In the genomic region with DNA sequence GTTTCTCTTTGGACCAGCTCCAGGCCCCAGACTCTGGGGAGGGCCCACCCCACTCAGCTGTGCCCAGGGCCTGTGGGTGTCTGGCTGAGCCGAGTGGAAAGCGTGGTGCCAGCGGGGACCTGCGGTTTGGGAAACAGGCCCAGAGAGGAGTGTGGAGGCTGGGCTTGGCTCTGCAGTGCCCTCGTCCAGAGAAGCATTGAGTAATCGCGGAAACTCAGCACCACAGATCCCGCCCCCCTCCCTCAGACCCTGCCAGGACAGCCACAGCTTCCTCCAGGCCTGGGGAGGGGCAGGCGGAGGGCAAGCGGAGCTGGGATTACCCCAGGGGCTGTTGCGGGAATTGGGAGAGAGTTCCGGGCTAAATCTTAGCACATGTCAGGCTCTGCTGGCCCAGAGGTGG, we compare ENCODE assay signal across 9 cellular contexts. TPM values are rescaled to one million over a fixed set of nuclear protein-coding genes. Genes with fewer than 3 reads are reported as not detected.
DNase-seq lines count a peak whose midpoint lies in the region; ATAC-seq, FAIRE-seq and TF ChIP-seq lines count a peak whose summit lies in the region.
"Had no signal": no experiment of that assay in that cellular context is flagged by ENCODE, and none has a peak within 500 bp of the region (broad histone marks: within the 10 kb centered on the region; RNA-seq: fewer than 3 reads in every experiment).

No MANE protein-coding gene starts in this region.

- H3K27ac ChIP-seq in caudate nucleus (ENCODE audit: low read depth, low read length): peak overlapping the region; percentile 37
- H3K27ac ChIP-seq in HepG2 (ENCODE audit: extremely low read length, insufficient read depth, low read length): peak overlapping the region; percentile 25
- H3K27ac ChIP-seq in suprapubic skin: peak overlapping the region; percentile 87

- CTCF ChIA-PET in HepG2 (lab: Yijun Ruan, JAX; ENCODE audit: low intra/inter-chr PET ratio, low total read pairs): no interaction called here

- H3K27me3 ChIP-seq in Loucy (ENCODE audit: insufficient read depth, low read length, poor library complexity, severe bottlenecking) (no peaks in the 10 kb centered on the region), HepG2 (ENCODE audit: control insufficient read depth in 1 of 2, insufficient read depth in 2 of 2, low read length in 2 of 2) (no peaks in the 10 kb centered on the region), suprapubic skin (no peaks in the 10 kb centered on the region)

- H3K9ac ChIP-seq in Loucy (ENCODE audit: low read depth, low read length, poor library complexity, severe bottlenecking) (peak overlapping the region; percentile 30), HepG2 (ENCODE audit: insufficient read depth, low read depth, low read length) (no peak overlapping the region)

- H3K4me3 Mint-ChIP-seq in activated T-cell treated with anti-CD3 and anti-CD28 coated beads, Interleukin-2, amount 50 U/mL, for 24 hours: no peak overlapping the region

- H3K79me2 ChIP-seq in Loucy (ENCODE audit: insufficient read depth, low read length): no peaks in the 10 kb centered on the region
- no peaks in the 10 kb centered on the region for H3K79me2 ChIP-seq in HepG2 (ENCODE audit: insufficient read depth, low read length)

- peak; percentile 18 for FAIRE-seq in HepG2 (lab: Jason Lieb, UNC)
- FAIRE-seq: GM18507 had no signal

- H3K9me2 ChIP-seq in Loucy (replicated peaks; ENCODE audit: low read depth, low read length): no peaks in the 10 kb centered on the region

- intact Hi-C loops in HepG2 (cut with micrococcal nuclease; ENCODE audit: unreplicated experiment): no loop called here

- H3K9me3 ChIP-seq in Loucy (ENCODE audit: insufficient read depth, low read depth, low read length): no peaks in the 10 kb centered on the region
- H3K9me3 ChIP-seq in HepG2 (ENCODE audit: low read length): no peaks in the 10 kb centered on the region
- no peaks in the 10 kb centered on the region for H3K9me3 ChIP-seq in suprapubic skin

- H3K36me3 Mint-ChIP-seq in activated T-cell treated with anti-CD3 and anti-CD28 coated beads, Interleukin-2, amount 50 U/mL, for 24 hours (ENCODE audit: low read depth): no peaks in the 10 kb centered on the region

- ATAC-seq in HepG2: peak; percentile 58
- no peak for ATAC-seq in GM21447 (IDR thresholded peaks at IDR 0.05; ENCODE audit: unreplicated experiment)

- H3F3A ChIP-seq in Loucy (ENCODE audit: low read depth): no peaks in the 10 kb centered on the region

- no peak overlapping the region for H3K27ac Mint-ChIP-seq in activated T-cell treated with anti-CD3 and anti-CD28 coated beads, Interleukin-2, amount 50 U/mL, for 24 hours

- 17% methylated on average over 7 of the region's 12 CpGs for WGBS in HepG2 (ENCODE audit: low lambda C conversion rate)
- WGBS in suprapubic skin: 29% methylated on average over 2 of the region's 12 CpGs

- peaks cover 7% of the 10 kb centered on the region for H3K4me1 Mint-ChIP-seq in activated T-cell treated with anti-CD3 and anti-CD28 coated beads, Interleukin-2, amount 50 U/mL, for 24 hours (ENCODE audit: low read depth)

- POLR2A ChIA-PET in HepG2 (lab: Yijun Ruan, JAX): interaction anchor here (0.6 to 2.0 kb wide), 8 partner anchors 10 to 184 kb away, joined by 3 to 10 read pairs (median 5); partner anchors contain the start of genes RILP and SERPINF1

- no peak overlapping the region for H3K4me3 ChIP-seq in AG10803 (ENCODE audit: low read length)
- no peak overlapping the region for H3K4me3 ChIP-seq in Loucy (ENCODE audit: low read length, poor library complexity, severe bottlenecking)
- peak overlapping the region in 1 of 3 experiments; percentile 28; a peak in 1 of 6 replicates for H3K4me3 ChIP-seq in HepG2 (replicated peaks in 1 of 3; ENCODE audit: insufficient read depth in 1 of 3, low read depth in 2 of 3, low read length in 3 of 3)
- H3K4me3 ChIP-seq in suprapubic skin: peak overlapping the region; percentile 5

- H3K4me2 ChIP-seq in Loucy (ENCODE audit: low read depth, low read length, poor library complexity, severe bottlenecking) (no peak overlapping the region), HepG2 (ENCODE audit: low read depth, low read length) (peak overlapping the region; percentile 38)

- H2AFZ ChIP-seq in Loucy (ENCODE audit: low read length) (no peak overlapping the region), HepG2 (ENCODE audit: low read length) (no peak overlapping the region)

- BruUV-seq in HepG2 (replicated peaks; lab: Mats Ljungman, UMichigan): no TSS peak

- H3K4me1 ChIP-seq in Loucy (ENCODE audit: insufficient read depth, low read length, poor library complexity, severe bottlenecking) (peaks cover 20% of the 10 kb centered on the region), HepG2 (ENCODE audit: insufficient read depth, low read length) (peaks cover 60% of the 10 kb centered on the region), suprapubic skin (peaks cover 59% of the 10 kb centered on the region)

- in situ Hi-C loops in HepG2 (cut with HindIII; ENCODE audit: extremely low pct_ligation_motif_present, low pct_unique_long_range_greater_than_20kb): loop anchor here (5.0 kb wide), 1 partner anchor 50 kb away; the partner anchor contains the start of gene SLC43A2

- TF ChIP-seq RAD21 in HepG2 (CRISPR knock-in tag; IDR thresholded peaks at IDR 0.05): no peak

- H4K20me1 ChIP-seq in Loucy (ENCODE audit: insufficient read depth, low read length, poor library complexity, severe bottlenecking) (no peaks in the 10 kb centered on the region), HepG2 (ENCODE audit: insufficient read depth, low read length) (no peaks in the 10 kb centered on the region)

- H3K27me3 Mint-ChIP-seq in activated T-cell treated with anti-CD3 and anti-CD28 coated beads, Interleukin-2, amount 50 U/mL, for 24 hours: no peaks in the 10 kb centered on the region

- H3K36me3 ChIP-seq in Loucy (ENCODE audit: insufficient read depth, low read length) (peaks cover 1% of the 10 kb centered on the region; the same call in 1 of the 2 replicates), HepG2 (replicated peaks in 1 of 2; ENCODE audit: control insufficient read depth in 1 of 2, insufficient read depth in 2 of 2, low read length in 2 of 2) (no peaks in the 10 kb centered on the region), suprapubic skin (no peaks in the 10 kb centered on the region)

- TF ChIP-seq POLR2A in HepG2 (IDR thresholded peaks at IDR 0.05; ENCODE audit: insufficient read depth in 1 of 2, low read depth in 2 of 2, low read length in 2 of 2) (no peak), suprapubic skin (IDR thresholded peaks at IDR 0.05) (peak in 1 of 2 donors; percentile 34)

- TF ChIP-seq EP300 in HepG2 (IDR thresholded peaks at IDR 0.05; ENCODE audit: low read depth in 2 of 2, low read length in 2 of 2) (peak in 1 of 2 experiments; percentile 8; a peak in 1 of 4 replicates), HepG2 (CRISPR knock-in tag; IDR thresholded peaks at IDR 0.05; ENCODE audit: borderline replicate concordance) (no peak), suprapubic skin (IDR thresholded peaks at IDR 0.05) (no peak)

- TF ChIP-seq CTCF in AG10803 (conservative IDR thresholded peaks at IDR 0.05; ENCODE audit: low read length): no peak
- no peak for TF ChIP-seq CTCF in Loucy (conservative IDR thresholded peaks at IDR 0.05; ENCODE audit: low read length)
- TF ChIP-seq CTCF in HepG2 (CRISPR knock-in tag; IDR thresholded peaks at IDR 0.05): peak; percentile 22
- TF ChIP-seq CTCF in suprapubic skin (IDR thresholded peaks at IDR 0.05): no peak

- no peaks in the 10 kb centered on the region for H3K9me3 Mint-ChIP-seq in activated T-cell treated with anti-CD3 and anti-CD28 coated beads, Interleukin-2, amount 50 U/mL, for 24 hours

- peak; percentile 97 for DNase-seq in AG10803 (ENCODE audit: low read depth)
- peak in 57 of 61 donors; percentile 11 to 84 (median 59) for DNase-seq in caudate nucleus (lab: John Stamatoyannopoulos, UW)
- DNase-seq in HepG2 (ENCODE audit: low spot score): peak; percentile 57
- DNase-seq in suprapubic skin (ENCODE audit: low spot score in 2 of 2): peak; percentile 95 to 96
- no peak for DNase-seq in D341Med (ENCODE audit: low spot score)
- no peak for DNase-seq in activated T-cell treated with anti-CD3 and anti-CD28 coated beads, Interleukin-2, amount 50 U/mL, for 24 hours

RNA-seq across cellular contexts. Expression of gene PITPNA, which starts 14.6 kb away (rescaled TPM):
- total RNA-seq in HepG2 (2016; rRNA removed; fragmentation: Illumina TruSeq; extraction: Trizol) (14.3 and 15.5 TPM in 2 replicates), suprapubic skin (10 to 100 TPM; 49.6 to 71.9 (median 61.5) TPM)
- total RNA-seq in HepG2 (2016; cell fraction: cytosol; rRNA removed; fragmentation: Illumina TruSeq; extraction: Trizol; ENCODE audit: low read depth): 12.3 and 14.3 TPM in 2 replicates
- 14.3 and 15.2 TPM in 2 replicates for total RNA-seq in HepG2 (2016; cell fraction: insoluble cytoplasmic fraction; rRNA removed; fragmentation: Illumina TruSeq; extraction: Trizol)
- 10.2 and 12.2 TPM in 2 replicates for total RNA-seq in HepG2 (2016; cell fraction: membrane; rRNA removed; fragmentation: Illumina TruSeq; extraction: Trizol)
- total RNA-seq in HepG2 (2016; cell fraction: nucleus; rRNA removed; fragmentation: Illumina TruSeq; extraction: Trizol): 7.5 and 8.0 TPM in 2 replicates
- polyA plus RNA-seq in HepG2 (2011; rRNA removed): 20.7 and 23.7 TPM in 2 replicates
- polyA plus RNA-seq in HepG2 (2011; cell fraction: cytosol; rRNA removed): 15.2 and 22.5 TPM in 2 replicates
- 21.9 and 25.0 TPM in 2 replicates for polyA plus RNA-seq in HepG2 (2011; cell fraction: nucleus; rRNA removed)
- polyA plus RNA-seq in HepG2 (2012): 23.5 and 27.9 TPM in 2 replicates
- 13.6 and 17.3 TPM in 2 replicates for polyA plus RNA-seq in HepG2 (2016; cell fraction: cytosol; fragmentation: Illumina TruSeq; extraction: Trizol; ENCODE audit: low read depth)
- polyA plus RNA-seq in HepG2 (2016; cell fraction: insoluble cytoplasmic fraction; fragmentation: Illumina TruSeq; extraction: Trizol; ENCODE audit: low read depth): 33.8 and 40.9 TPM in 2 replicates
- polyA plus RNA-seq in HepG2 (2016; cell fraction: membrane; fragmentation: Illumina TruSeq; extraction: Trizol; ENCODE audit: low read depth): 21.2 and 22.5 TPM in 2 replicates
- 37.8 and 46.2 TPM in 2 replicates for polyA plus RNA-seq in HepG2 (2016; cell fraction: nucleus; fragmentation: Illumina TruSeq; extraction: Trizol; ENCODE audit: insufficient read depth, low read depth)
- polyA minus RNA-seq in HepG2 (2011; rRNA and poly(A)+ RNA removed; ENCODE audit: low replicate concordance): 11.3 and 29.3 TPM in 2 replicates
- 7.8 and 9.6 TPM in 2 replicates for polyA minus RNA-seq in HepG2 (2011; cell fraction: cytosol; rRNA and poly(A)+ RNA removed)
- 6.8 and 7.5 TPM in 2 replicates for polyA minus RNA-seq in HepG2 (2011; cell fraction: nucleus; rRNA and poly(A)+ RNA removed)

RNA-seq across cellular contexts. Expression of gene SLC43A2, which starts 51.4 kb away (rescaled TPM):
- total RNA-seq in HepG2 (2016; rRNA removed; fragmentation: Illumina TruSeq; extraction: Trizol) (3.3 and 7.3 TPM in 2 replicates), suprapubic skin (10 to 100 TPM in 2 of 4 donors, 1 to 10 TPM in 2; 4.8 to 11.8 (median 10.6) TPM)
- total RNA-seq in HepG2 (2016; cell fraction: cytosol; rRNA removed; fragmentation: Illumina TruSeq; extraction: Trizol; ENCODE audit: low read depth): 0.97 and 1.3 TPM in 2 replicates
- total RNA-seq in HepG2 (2016; cell fraction: insoluble cytoplasmic fraction; rRNA removed; fragmentation: Illumina TruSeq; extraction: Trizol): 2.0 and 8.1 TPM in 2 replicates
- 4.2 and 4.8 TPM in 2 replicates for total RNA-seq in HepG2 (2016; cell fraction: membrane; rRNA removed; fragmentation: Illumina TruSeq; extraction: Trizol)
- 6.5 and 9.2 TPM in 2 replicates for total RNA-seq in HepG2 (2016; cell fraction: nucleus; rRNA removed; fragmentation: Illumina TruSeq; extraction: Trizol)
- polyA plus RNA-seq in HepG2 (2011; rRNA removed): 20.0 and 26.7 TPM in 2 replicates
- polyA plus RNA-seq in HepG2 (2011; cell fraction: cytosol; rRNA removed): 24.6 and 32.6 TPM in 2 replicates
- polyA plus RNA-seq in HepG2 (2011; cell fraction: nucleus; rRNA removed): 23.0 and 27.0 TPM in 2 replicates
- polyA plus RNA-seq in HepG2 (2012): 23.6 and 32.7 TPM in 2 replicates
- polyA plus RNA-seq in HepG2 (2016; cell fraction: cytosol; fragmentation: Illumina TruSeq; extraction: Trizol; ENCODE audit: low read depth): 1.1 and 1.6 TPM in 2 replicates
- polyA plus RNA-seq in HepG2 (2016; cell fraction: insoluble cytoplasmic fraction; fragmentation: Illumina TruSeq; extraction: Trizol; ENCODE audit: low read depth): 3.0 and 4.3 TPM in 2 replicates
- polyA plus RNA-seq in HepG2 (2016; cell fraction: membrane; fragmentation: Illumina TruSeq; extraction: Trizol; ENCODE audit: low read depth): 2.7 and 2.9 TPM in 2 replicates
- polyA plus RNA-seq in HepG2 (2016; cell fraction: nucleus; fragmentation: Illumina TruSeq; extraction: Trizol; ENCODE audit: insufficient read depth, low read depth): 12.1 and 13.4 TPM in 2 replicates
- polyA minus RNA-seq in HepG2 (2011; rRNA and poly(A)+ RNA removed; ENCODE audit: low replicate concordance): 35.9 and 121 TPM in 2 replicates
- polyA minus RNA-seq in HepG2 (2011; cell fraction: cytosol; rRNA and poly(A)+ RNA removed): 22.7 and 26.1 TPM in 2 replicates
- polyA minus RNA-seq in HepG2 (2011; cell fraction: nucleus; rRNA and poly(A)+ RNA removed): 18.9 and 19.1 TPM in 2 replicates

Comparison
In these comparisons a context has a peak if more than half of its experiments do, and no peak if none do; other contexts are left out.
1. DNase-seq: peak in AG10803 (single experiment), caudate nucleus (57 of 61), HepG2 (single experiment) and suprapubic skin (2 of 2); none in D341Med (single experiment) and activated T-cell treated with anti-CD3 and anti-CD28 coated beads, Interleukin-2, amount 50 U/mL, for 24 hours (single experiment).
2. H3K27ac ChIP-seq: peak in every context shown above with its lines; median percentile 87 in suprapubic skin; 37 in caudate nucleus; 25 in HepG2.